Comparison of ENCODE assay signal across 8 cellular contexts in genomic region chr6:96521625-96522468, GRCh38. TPM values are rescaled to one million over a fixed set of nuclear protein-coding genes. Genes with fewer than 3 reads are reported as not detected.
DNase-seq lines count a peak whose midpoint lies in the region; ATAC-seq, FAIRE-seq and TF ChIP-seq lines count a peak whose summit lies in the region.

Gene UFL1, plus strand, starts transcription at chr6:96521806. Its CDS starts 68 bp downstream, at chr6:96521874.

- TF ChIP-seq CTCF in WERI-Rb-1 (IDR thresholded peaks at IDR 0.05; ENCODE audit: low read depth, low read length) (no peak), mammary epithelial cell (conservative IDR thresholded peaks at IDR 0.05 in 1 of 2, IDR thresholded peaks at IDR 0.05 in 1 of 2; ENCODE audit: extremely low read depth in 1 of 2, insufficient read depth in 1 of 2, low read depth in 1 of 2, low read length in 2 of 2) (peak in 1 of 2 donors; percentile 30)

- dilution Hi-C loops in mammary epithelial cell (cut with HindIII; ENCODE audit: low sequenced_read_pairs): no loop called here

- WGBS in mammary epithelial cell (ENCODE audit: low coverage, missing lambda C conversion rate): 3% methylated on average over 11 of the region's 64 CpGs
- 0% methylated on average over 62 to 64 of the region's 64 CpGs for WGBS in small intestine, 3 donors

- intact Hi-C loops in mammary epithelial cell (cut with micrococcal nuclease): loop anchor here (1.0 to 5.0 kb wide), 2 partner anchors 128 to 375 kb away; partner anchors contain the start of gene NDUFAF4

- in situ Hi-C loops in mammary epithelial cell (cut with MboI; ENCODE audit: low sequenced_read_pairs in 2 of 2): no loop called here

- H3K9me3 ChIP-seq in WERI-Rb-1 (ENCODE audit: severe bottlenecking) (no peaks in the 10 kb centered on the region), mammary epithelial cell (replicated peaks; ENCODE audit: insufficient read depth, low read length) (no peaks in the 10 kb centered on the region), small intestine (ENCODE audit: control insufficient read depth, low read depth) (no peaks in the 10 kb centered on the region)

- H3K9ac ChIP-seq in mammary epithelial cell (ENCODE audit: insufficient read depth, low read length): peak within 1 kb of the TSS; percentile 96

- H4K20me1 ChIP-seq in mammary epithelial cell (ENCODE audit: insufficient read depth, low read length): no peaks in the 10 kb centered on the region

- H3K4me3 ChIP-seq in ACC112 (ENCODE audit: low read depth, low read length): peak within 1 kb of the TSS; percentile 92
- H3K4me3 ChIP-seq in WERI-Rb-1 (ENCODE audit: low read depth, low read length): peak within 1 kb of the TSS; percentile 97
- peak within 1 kb of the TSS; percentile 95 to 100 (median 99) for H3K4me3 ChIP-seq in mammary epithelial cell (replicated peaks in 1 of 3; ENCODE audit: insufficient read depth in 1 of 3, low read depth in 2 of 3, low read length in 3 of 3)
- peak within 1 kb of the TSS; percentile 54 to 78 for H3K4me3 ChIP-seq in small intestine (ENCODE audit: low read depth in 1 of 2, low read length in 2 of 2)

- H3K36me3 ChIP-seq in ACC112 (ENCODE audit: insufficient read depth, low read length) (peaks cover 11% of the 10 kb centered on the region; the same call in 1 of the 2 replicates), WERI-Rb-1 (peaks cover 15% of the 10 kb centered on the region), mammary epithelial cell (ENCODE audit: insufficient read depth, low read length) (peaks cover 11% of the 10 kb centered on the region), small intestine (ENCODE audit: control insufficient read depth in 2 of 2, insufficient read depth in 2 of 2, low read length in 2 of 2) (no peaks in the 10 kb centered on the region)

- H2AFZ ChIP-seq in ACC112 (ENCODE audit: low read length, unreplicated experiment): peak within 1 kb of the TSS; percentile 98
- peak within 1 kb of the TSS; percentile 99 for H2AFZ ChIP-seq in mammary epithelial cell (ENCODE audit: low read depth, low read length)

- BruUV-seq in mammary epithelial cell (replicated peaks; lab: Mats Ljungman, UMichigan): TSS peak; percentile 34

- H3K27me3 ChIP-seq in ACC112 (ENCODE audit: insufficient read depth, low read length) (no peaks in the 10 kb centered on the region), WERI-Rb-1 (ENCODE audit: insufficient read depth, low read depth, severe bottlenecking) (no peaks in the 10 kb centered on the region), mammary epithelial cell (ENCODE audit: insufficient read depth, low read length) (no peaks in the 10 kb centered on the region), small intestine (ENCODE audit: control insufficient read depth in 2 of 2, insufficient read depth in 2 of 2, low read length in 2 of 2) (no peaks in the 10 kb centered on the region)

- DNase-seq in NCI-H2196 treated with DMSO at 0.1 percent for 48 hours (lab: John Stamatoyannopoulos, UW; ENCODE audit: unreplicated experiment): peak; percentile 85
- peak; percentile 95 for DNase-seq in WERI-Rb-1
- peak; percentile 87 for DNase-seq in mammary epithelial cell
- DNase-seq in iPS-NIHi11 (ENCODE audit: low spot score): peak; percentile 86
- DNase-seq in small intestine: peak; percentile 95

- ATAC-seq in GM18870 (IDR thresholded peaks at IDR 0.05; ENCODE audit: unreplicated experiment): peak; percentile 88
- peak; percentile 98 for ATAC-seq in HG03135 (IDR thresholded peaks at IDR 0.05; ENCODE audit: unreplicated experiment)

- peak within 1 kb of the TSS; percentile 92 for H3K4me2 ChIP-seq in mammary epithelial cell (ENCODE audit: insufficient read depth, low read depth, low read length)

- H3K79me2 ChIP-seq in ACC112 (ENCODE audit: control insufficient read depth, insufficient read depth, low read length, unreplicated experiment): peaks cover 26% of the 10 kb centered on the region
- peaks cover 29% of the 10 kb centered on the region for H3K79me2 ChIP-seq in mammary epithelial cell (ENCODE audit: insufficient read depth, low read length)

- CTCF ChIA-PET in mammary epithelial cell (lab: Charles Lee; ENCODE audit: low non-redundant PET): no interaction called here

- peak within 1 kb of the TSS; percentile 74 for H3K27ac ChIP-seq in ACC112 (ENCODE audit: low read depth, low read length)
- H3K27ac ChIP-seq in WERI-Rb-1: peak within 1 kb of the TSS; percentile 98
- peak within 1 kb of the TSS; percentile 91 for H3K27ac ChIP-seq in mammary epithelial cell (ENCODE audit: insufficient read depth, low read depth, low read length)
- peak within 1 kb of the TSS; percentile 96 to 99 for H3K27ac ChIP-seq in small intestine (ENCODE audit: low read depth in 1 of 2, low read length in 1 of 2)

- no peak for FAIRE-seq in small intestine (lab: Jason Lieb, UNC)

- H3K4me1 ChIP-seq in ACC112 (ENCODE audit: control insufficient read depth, insufficient read depth, low read length, unreplicated experiment): peaks cover 22% of the 10 kb centered on the region
- peaks cover 19% of the 10 kb centered on the region for H3K4me1 ChIP-seq in mammary epithelial cell (ENCODE audit: insufficient read depth, low read length)
- peaks cover 0 to 3% of the 10 kb centered on the region in 2 donors for H3K4me1 ChIP-seq in small intestine (ENCODE audit: control insufficient read depth in 2 of 2, insufficient read depth in 1 of 2, low read depth in 1 of 2, low read length in 1 of 2)

RNA-seq across cellular contexts. Expression of gene UFL1, which starts in this region (rescaled TPM):
- total RNA-seq in mammary epithelial cell: 10 to 100 TPM; 25.8 to 26.5 TPM
- 4.8 TPM for polyA plus RNA-seq in mammary epithelial cell
- polyA minus RNA-seq in mammary epithelial cell: 8.3 TPM
- polyA plus RNA-seq in small intestine: 10 to 100 TPM in 2 of 3 donors, 1 to 10 TPM in 1; 9.7 to 15.3 (median 11.9) TPM

Comparison
In these comparisons a context has a peak if more than half of its experiments do, and no peak if none do; other contexts are left out.
1. Peak in every context shown above with its lines: DNase-seq, ATAC-seq, H3K4me3 ChIP-seq and H3K27ac ChIP-seq.